In genomic region chr4:184383497-184384055, GRCh38 we compare ENCODE assay signal across 8 cellular contexts.
DNase-seq lines count a peak whose midpoint lies in the region; ATAC-seq, FAIRE-seq and TF ChIP-seq lines count a peak whose summit lies in the region.

No MANE protein-coding gene starts in this region.

- no peaks in the 10 kb centered on the region for H3K27me3 ChIP-seq in adipocyte (replicated peaks; ENCODE audit: control insufficient read depth, insufficient read depth, low read length)
- no peaks in the 10 kb centered on the region for H3K27me3 ChIP-seq in suprapubic skin

- H3K27ac Mint-ChIP-seq in stimulated activated naive CD8-positive, alpha-beta T cell treated with anti-CD3 and anti-CD28 coated beads, Interleukin-15, Interleukin-2, amounts not matched to agents 100 ng/mL and 50 ng/mL, for 24 hours, result no peak overlapping the region

- H3K9me3 ChIP-seq in adipocyte (ENCODE audit: control insufficient read depth, low read length) (no peaks in the 10 kb centered on the region), kidney (ENCODE audit: control insufficient read depth in 1 of 2, low read length in 2 of 2) (no peaks in the 10 kb centered on the region), suprapubic skin (no peaks in the 10 kb centered on the region)

- TF ChIP-seq POLR2A in suprapubic skin (IDR thresholded peaks at IDR 0.05), result no peak

- peaks cover 37% of the 10 kb centered on the region for H3K36me3 Mint-ChIP-seq in stimulated activated naive CD8-positive, alpha-beta T cell treated with anti-CD3 and anti-CD28 coated beads, Interleukin-15, Interleukin-2, amounts not matched to agents 100 ng/mL and 50 ng/mL, for 24 hours (ENCODE audit: low read depth)

- peaks cover 23% of the 10 kb centered on the region for H3K36me3 ChIP-seq in adipocyte (ENCODE audit: control insufficient read depth, insufficient read depth, low read length, severe bottlenecking)
- H3K36me3 ChIP-seq in kidney (ENCODE audit: control insufficient read depth in 1 of 2, insufficient read depth in 2 of 2, low read length in 2 of 2), result peaks cover 5 to 13% of the 10 kb centered on the region in 2 donors
- H3K36me3 ChIP-seq in suprapubic skin, result peaks cover 16% of the 10 kb centered on the region

- peaks cover 47% of the 10 kb centered on the region for H3K4me1 ChIP-seq in adipocyte (ENCODE audit: control insufficient read depth, insufficient read depth, low read length)
- peaks cover 15 to 20% of the 10 kb centered on the region in 2 donors for H3K4me1 ChIP-seq in kidney (ENCODE audit: control insufficient read depth in 1 of 2, insufficient read depth in 1 of 2, low read depth in 1 of 2, low read length in 2 of 2)
- peaks cover 42% of the 10 kb centered on the region for H3K4me1 ChIP-seq in suprapubic skin

- H3K27ac ChIP-seq in kidney (ENCODE audit: low read depth in 2 of 2, low read length in 2 of 2) (peak overlapping the region in 1 of 2 donors; percentile 52), suprapubic skin (peak overlapping the region; percentile 82)

- no peaks in the 10 kb centered on the region for H3K27me3 Mint-ChIP-seq in stimulated activated naive CD8-positive, alpha-beta T cell treated with anti-CD3 and anti-CD28 coated beads, Interleukin-15, Interleukin-2, amounts not matched to agents 100 ng/mL and 50 ng/mL, for 24 hours

- H3K4me3 ChIP-seq in adipocyte (ENCODE audit: low read length) (peak overlapping the region; percentile 72), kidney (ENCODE audit: low read length in 2 of 2) (peak overlapping the region; percentile 23 to 33), suprapubic skin (peak overlapping the region; percentile 38)

- H3K9ac ChIP-seq in adipocyte (ENCODE audit: low read length) (peak overlapping the region; percentile 84), kidney (ENCODE audit: low read length in 2 of 2) (no peak overlapping the region)

- no peak for ATAC-seq in stimulated activated naive CD8-positive, alpha-beta T cell treated with anti-CD3 and anti-CD28 coated beads, Interleukin-15, Interleukin-2, amounts not matched to agents 100 U/mL and 50 U/mL, for 24 hours
- ATAC-seq in HG03097 (IDR thresholded peaks at IDR 0.05; ENCODE audit: low FRiP score, unreplicated experiment), result no peak

- peaks cover 67% of the 10 kb centered on the region for H3K4me1 Mint-ChIP-seq in stimulated activated naive CD8-positive, alpha-beta T cell treated with anti-CD3 and anti-CD28 coated beads, Interleukin-15, Interleukin-2, amounts not matched to agents 100 ng/mL and 50 ng/mL, for 24 hours (ENCODE audit: low read depth)

- WGBS in suprapubic skin, result 12% methylated on average over 8 of the region's 8 CpGs

- intact Hi-C loops in kidney (cut with DNase I), result no loop called here

- no peak for TF ChIP-seq CTCF in kidney (IDR thresholded peaks at IDR 0.05; ENCODE audit: borderline replicate concordance, extremely low read depth, insufficient read depth)
- no peak for TF ChIP-seq CTCF in suprapubic skin (IDR thresholded peaks at IDR 0.05)

- no peak for DNase-seq in stimulated activated naive CD8-positive, alpha-beta T cell treated with anti-CD3 and anti-CD28 coated beads, Interleukin-15, Interleukin-2, amounts not matched to agents 100 U/mL and 50 U/mL, for 24 hours
- DNase-seq in adipocyte (ENCODE audit: low read depth) (peak; percentile 93), kidney (no peak), suprapubic skin (ENCODE audit: low spot score in 2 of 2) (no peak), HuH-7.5 (ENCODE audit: low spot score) (no peak), NCI-H2107 treated with DMSO at 0.1 percent for 48 hours (lab: John Stamatoyannopoulos, UW; ENCODE audit: unreplicated experiment) (no peak)

- H3K4me3 Mint-ChIP-seq in stimulated activated naive CD8-positive, alpha-beta T cell treated with anti-CD3 and anti-CD28 coated beads, Interleukin-15, Interleukin-2, amounts not matched to agents 100 ng/mL and 50 ng/mL, for 24 hours, result peak overlapping the region; percentile 45

- no peak for FAIRE-seq in kidney (lab: Jason Lieb, UNC)

- TF ChIP-seq EP300 in suprapubic skin (IDR thresholded peaks at IDR 0.05), result no peak

- H3K9me3 Mint-ChIP-seq in stimulated activated naive CD8-positive, alpha-beta T cell treated with anti-CD3 and anti-CD28 coated beads, Interleukin-15, Interleukin-2, amounts not matched to agents 100 ng/mL and 50 ng/mL, for 24 hours, result no peaks in the 10 kb centered on the region
